In the genomic region with DNA sequence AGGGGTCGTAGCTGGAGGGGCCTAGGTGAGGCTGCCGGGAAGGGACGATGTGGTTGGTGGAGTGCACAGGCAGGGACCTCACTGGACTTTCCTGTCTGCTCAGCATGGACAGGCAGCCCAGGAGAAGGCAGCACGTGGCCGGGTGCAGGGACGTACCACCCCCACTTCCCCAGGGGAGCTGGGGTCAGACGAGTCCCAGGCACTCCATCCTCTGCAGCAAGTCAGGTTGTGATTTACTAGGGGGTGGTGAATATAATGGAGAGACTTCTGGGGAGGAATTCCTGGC, we compare ENCODE assay signal across 9 cellular contexts. TPM values are rescaled to one million over a fixed set of nuclear protein-coding genes. Genes with fewer than 3 reads are reported as not detected.
DNase-seq lines count a peak whose midpoint lies in the region; ATAC-seq lines count a peak whose summit lies in the region.
"Had no signal": no experiment of that assay in that cellular context is flagged by ENCODE, and none has a peak within 500 bp of the region (broad histone marks: within the 10 kb centered on the region; RNA-seq: fewer than 3 reads in every experiment).

No MANE protein-coding gene starts in this region.

- peaks cover 55% of the 10 kb centered on the region for H3K9me3 ChIP-seq in HUES6 (ENCODE audit: control insufficient read depth, insufficient read depth, low read depth, low read length)
- peaks cover 14% of the 10 kb centered on the region for H3K9me3 ChIP-seq in iPS-15b (ENCODE audit: control insufficient read depth, insufficient read depth, low read length)
- H3K9me3 ChIP-seq: SJSA1 had no signal

- H3K4me1 Mint-ChIP-seq in activated T-cell treated with anti-CD3 and anti-CD28 coated beads, Interleukin-2, amount 50 U/mL, for 4 hours (ENCODE audit: low read depth) = peaks cover 73% of the 10 kb centered on the region
- H3K4me1 Mint-ChIP-seq in stimulated activated effector memory CD8-positive, alpha-beta T cell treated with anti-CD3 and anti-CD28 coated beads, Interleukin-12 subunit alpha, Interleukin-12 subunit beta, amount 100 ng/mL, for 72 hours = peaks cover 76% of the 10 kb centered on the region

- H3K9me3 Mint-ChIP-seq in activated T-cell treated with anti-CD3 and anti-CD28 coated beads, Interleukin-2, amount 50 U/mL, for 4 hours = no peaks in the 10 kb centered on the region
- no peaks in the 10 kb centered on the region for H3K9me3 Mint-ChIP-seq in stimulated activated effector memory CD8-positive, alpha-beta T cell treated with anti-CD3 and anti-CD28 coated beads, Interleukin-12 subunit alpha, Interleukin-12 subunit beta, amount 100 ng/mL, for 72 hours

- H3K27ac Mint-ChIP-seq in stimulated activated effector memory CD8-positive, alpha-beta T cell treated with anti-CD3 and anti-CD28 coated beads, Interleukin-12 subunit alpha, Interleukin-12 subunit beta, amount 100 ng/mL, for 72 hours = peak overlapping the region; percentile 97

- no peaks in the 10 kb centered on the region for H3K27me3 Mint-ChIP-seq in activated T-cell treated with anti-CD3 and anti-CD28 coated beads, Interleukin-2, amount 50 U/mL, for 4 hours (ENCODE audit: low read depth)

- H3K36me3 Mint-ChIP-seq in activated T-cell treated with anti-CD3 and anti-CD28 coated beads, Interleukin-2, amount 50 U/mL, for 4 hours (ENCODE audit: insufficient read depth) = peaks cover 5% of the 10 kb centered on the region
- H3K36me3 Mint-ChIP-seq in stimulated activated effector memory CD8-positive, alpha-beta T cell treated with anti-CD3 and anti-CD28 coated beads, Interleukin-12 subunit alpha, Interleukin-12 subunit beta, amount 100 ng/mL, for 72 hours = peaks cover 46% of the 10 kb centered on the region

- H3K27ac ChIP-seq in HUES6 (ENCODE audit: low read depth, low read length) = no peak overlapping the region

- H3K4me3 ChIP-seq in HUES6 (ENCODE audit: low read depth, low read length) (peak overlapping the region; percentile 66; the same call in 1 of the 2 replicates), iPS-15b (ENCODE audit: low read depth, low read length) (peak overlapping the region; percentile 52)

- peak overlapping the region; percentile 89 for H3K4me3 Mint-ChIP-seq in activated T-cell treated with anti-CD3 and anti-CD28 coated beads, Interleukin-2, amount 50 U/mL, for 4 hours
- H3K4me3 Mint-ChIP-seq in stimulated activated effector memory CD8-positive, alpha-beta T cell treated with anti-CD3 and anti-CD28 coated beads, Interleukin-12 subunit alpha, Interleukin-12 subunit beta, amount 100 ng/mL, for 72 hours = peak overlapping the region; percentile 86

- H3K36me3 ChIP-seq in HUES6 (ENCODE audit: control insufficient read depth, insufficient read depth, low read length) = peaks cover 19% of the 10 kb centered on the region
- peaks cover 13% of the 10 kb centered on the region for H3K36me3 ChIP-seq in iPS-15b (ENCODE audit: control insufficient read depth, insufficient read depth, low read length)

- H3K4me1 ChIP-seq in HUES6 (ENCODE audit: control insufficient read depth, insufficient read depth, low read length) = peaks cover 15% of the 10 kb centered on the region
- H3K4me1 ChIP-seq in iPS-15b (ENCODE audit: control insufficient read depth, insufficient read depth, low read length) = peaks cover 3% of the 10 kb centered on the region

- H3K9ac ChIP-seq in HUES6 (ENCODE audit: low read length) = no peak overlapping the region
- no peak overlapping the region for H3K9ac ChIP-seq in iPS-15b (ENCODE audit: low read depth, low read length)

- no peak for DNase-seq in activated T-cell treated with anti-CD3 and anti-CD28 coated beads, Interleukin-2, amount 50 U/mL, for 4 hours
- no peak for DNase-seq in stimulated activated effector memory CD8-positive, alpha-beta T cell treated with anti-CD3 and anti-CD28 coated beads, Interleukin-12 subunit alpha, Interleukin-12 subunit beta, amount 100 ng/mL, for 72 hours (ENCODE audit: low spot score in 2 of 2)
- no peak for DNase-seq in stimulated activated CD4-positive, alpha-beta T cell treated with anti-CD3 and anti-CD28 coated beads, Interleukin-1b, Interleukin-23, amount 100 ng/mL, for 48 hours
- DNase-seq in stimulated activated naive CD4-positive, alpha-beta T cell (lab: John Stamatoyannopoulos, UW) = no peak
- DNase-seq: hippocampal formation had no signal

- no peaks in the 10 kb centered on the region for H3K27me3 ChIP-seq in HUES6 (ENCODE audit: control insufficient read depth, insufficient read depth, low read length)
- H3K27me3 ChIP-seq in iPS-15b (ENCODE audit: control insufficient read depth, insufficient read depth, low read length) = no peaks in the 10 kb centered on the region
- H3K27me3 ChIP-seq: SJSA1 had no signal

- no peak for ATAC-seq in activated T-cell treated with anti-CD3 and anti-CD28 coated beads, Interleukin-2, amount 50 U/mL, for 4 hours
- ATAC-seq in stimulated activated effector memory CD8-positive, alpha-beta T cell treated with anti-CD3 and anti-CD28 coated beads, Interleukin-12 subunit alpha, Interleukin-12 subunit beta, amount 100 ng/mL, for 72 hours = no peak
- no peak for ATAC-seq in HG03139 (IDR thresholded peaks at IDR 0.05; ENCODE audit: unreplicated experiment)

RNA-seq across cellular contexts. Expression of gene CTBP1, which starts 1.5 kb away (rescaled TPM):
- total RNA-seq in activated T-cell treated with anti-CD3 and anti-CD28 coated beads, Interleukin-2, amount 50 U/mL, for 4 hours = 100 to 1,000 TPM; 166 to 186 (median 177) TPM

RNA-seq across cellular contexts. Expression of gene MAEA, which starts 39.2 kb away (rescaled TPM):
- total RNA-seq in activated T-cell treated with anti-CD3 and anti-CD28 coated beads, Interleukin-2, amount 50 U/mL, for 4 hours = 10 to 100 TPM; 61.9 to 66.9 (median 65.3) TPM
